In the genomic region with DNA sequence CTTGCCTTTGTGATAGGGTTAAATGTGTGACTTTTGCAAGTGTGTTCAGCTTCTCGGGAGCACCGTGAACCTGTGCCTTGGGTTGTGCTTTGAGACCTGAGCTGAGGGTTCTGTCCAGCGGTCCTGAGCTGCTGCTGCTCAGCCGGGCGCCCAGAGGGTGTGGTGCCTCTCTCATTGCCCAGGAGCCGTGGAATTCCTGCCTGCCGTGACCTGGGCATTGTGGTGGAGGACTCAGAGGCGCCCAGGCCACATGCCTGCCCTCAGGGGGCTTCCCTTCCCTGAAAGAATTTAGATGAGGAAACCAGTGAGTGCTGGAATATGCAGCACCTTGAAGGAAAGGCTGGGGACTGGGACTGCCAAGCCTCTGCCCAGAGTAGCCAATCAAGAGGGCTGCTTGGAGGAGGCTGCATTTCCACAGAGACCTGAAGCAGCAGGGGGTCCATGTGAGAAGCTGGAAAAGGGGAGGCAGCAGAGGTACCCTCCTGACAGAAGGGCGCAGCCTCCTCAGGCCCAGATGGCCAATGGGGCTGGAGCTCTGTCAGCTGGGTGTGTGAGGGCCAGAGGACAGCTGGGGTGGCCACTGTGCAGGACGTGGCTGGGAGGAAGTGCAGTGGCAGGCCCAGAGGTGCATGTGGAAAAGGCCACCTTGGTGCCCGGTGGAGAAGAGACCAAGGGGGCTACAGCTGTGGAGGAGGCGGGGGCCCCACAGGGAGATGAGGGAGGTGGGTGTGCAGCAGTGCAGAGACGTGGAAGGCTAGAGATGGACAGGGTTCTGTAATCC, we compare ENCODE assay signal across 2 cellular contexts.
TF ChIP-seq lines count a peak whose summit lies in the region.

No MANE protein-coding gene starts in this region.

TF ChIP-seq in WTC11, 78 proteins besides CTCF, POLR2A, EP300 and RAD21:
- TF ChIP-seq ZNF263 (CRISPR knock-in tag; IDR thresholded peaks at IDR 0.05; ENCODE audit: low read depth) (no peak), ELF4 (CRISPR knock-in tag; IDR thresholded peaks at IDR 0.05; ENCODE audit: low read depth) (no peak), ATF6 (CRISPR knock-in tag; IDR thresholded peaks at IDR 0.05) (no peak), CBFB (CRISPR knock-in tag; IDR thresholded peaks at IDR 0.05; ENCODE audit: low read depth) (no peak), E2F4 (CRISPR knock-in tag; IDR thresholded peaks at IDR 0.05; ENCODE audit: borderline replicate concordance, low read depth) (no peak), SMAD4 (CRISPR knock-in tag; IDR thresholded peaks at IDR 0.05) (no peak), GTF2I (CRISPR knock-in tag; conservative IDR thresholded peaks at IDR 0.05) (no peak), ZSCAN18 (CRISPR knock-in tag; IDR thresholded peaks at IDR 0.05) (no peak), CREB1 (CRISPR knock-in tag; IDR thresholded peaks at IDR 0.05) (no peak)
- TF ChIP-seq, protein P1, sequence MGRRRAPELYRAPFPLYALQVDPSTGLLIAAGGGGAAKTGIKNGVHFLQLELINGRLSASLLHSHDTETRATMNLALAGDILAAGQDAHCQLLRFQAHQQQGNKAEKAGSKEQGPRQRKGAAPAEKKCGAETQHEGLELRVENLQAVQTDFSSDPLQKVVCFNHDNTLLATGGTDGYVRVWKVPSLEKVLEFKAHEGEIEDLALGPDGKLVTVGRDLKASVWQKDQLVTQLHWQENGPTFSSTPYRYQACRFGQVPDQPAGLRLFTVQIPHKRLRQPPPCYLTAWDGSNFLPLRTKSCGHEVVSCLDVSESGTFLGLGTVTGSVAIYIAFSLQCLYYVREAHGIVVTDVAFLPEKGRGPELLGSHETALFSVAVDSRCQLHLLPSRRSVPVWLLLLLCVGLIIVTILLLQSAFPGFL (CRISPR knock-in tag; IDR thresholded peaks at IDR 0.05; ENCODE audit: borderline replicate concordance) = no peak
- TF ChIP-seq, protein P2, sequence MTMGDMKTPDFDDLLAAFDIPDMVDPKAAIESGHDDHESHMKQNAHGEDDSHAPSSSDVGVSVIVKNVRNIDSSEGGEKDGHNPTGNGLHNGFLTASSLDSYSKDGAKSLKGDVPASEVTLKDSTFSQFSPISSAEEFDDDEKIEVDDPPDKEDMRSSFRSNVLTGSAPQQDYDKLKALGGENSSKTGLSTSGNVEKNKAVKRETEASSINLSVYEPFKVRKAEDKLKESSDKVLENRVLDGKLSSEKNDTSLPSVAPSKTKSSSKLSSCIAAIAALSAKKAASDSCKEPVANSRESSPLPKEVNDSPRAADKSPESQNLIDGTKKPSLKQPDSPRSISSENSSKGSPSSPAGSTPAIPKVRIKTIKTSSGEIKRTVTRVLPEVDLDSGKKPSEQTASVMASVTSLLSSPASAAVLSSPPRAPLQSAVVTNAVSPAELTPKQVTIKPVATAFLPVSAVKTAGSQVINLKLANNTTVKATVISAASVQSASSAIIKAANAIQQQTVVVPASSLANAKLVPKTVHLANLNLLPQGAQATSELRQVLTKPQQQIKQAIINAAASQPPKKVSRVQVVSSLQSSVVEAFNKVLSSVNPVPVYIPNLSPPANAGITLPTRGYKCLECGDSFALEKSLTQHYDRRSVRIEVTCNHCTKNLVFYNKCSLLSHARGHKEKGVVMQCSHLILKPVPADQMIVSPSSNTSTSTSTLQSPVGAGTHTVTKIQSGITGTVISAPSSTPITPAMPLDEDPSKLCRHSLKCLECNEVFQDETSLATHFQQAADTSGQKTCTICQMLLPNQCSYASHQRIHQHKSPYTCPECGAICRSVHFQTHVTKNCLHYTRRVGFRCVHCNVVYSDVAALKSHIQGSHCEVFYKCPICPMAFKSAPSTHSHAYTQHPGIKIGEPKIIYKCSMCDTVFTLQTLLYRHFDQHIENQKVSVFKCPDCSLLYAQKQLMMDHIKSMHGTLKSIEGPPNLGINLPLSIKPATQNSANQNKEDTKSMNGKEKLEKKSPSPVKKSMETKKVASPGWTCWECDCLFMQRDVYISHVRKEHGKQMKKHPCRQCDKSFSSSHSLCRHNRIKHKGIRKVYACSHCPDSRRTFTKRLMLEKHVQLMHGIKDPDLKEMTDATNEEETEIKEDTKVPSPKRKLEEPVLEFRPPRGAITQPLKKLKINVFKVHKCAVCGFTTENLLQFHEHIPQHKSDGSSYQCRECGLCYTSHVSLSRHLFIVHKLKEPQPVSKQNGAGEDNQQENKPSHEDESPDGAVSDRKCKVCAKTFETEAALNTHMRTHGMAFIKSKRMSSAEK (CRISPR knock-in tag; IDR thresholded peaks at IDR 0.05; ENCODE audit: borderline replicate concordance) = no peak
TF ChIP-seq in WTC11: peak in this region for 0.

TF ChIP-seq in GM23338, 12 proteins besides CTCF, POLR2A, EP300 and RAD21:
- TF ChIP-seq STAT1 (IDR thresholded peaks at IDR 0.05; ENCODE audit: unreplicated experiment) = no peak
- TF ChIP-seq NANOG (IDR thresholded peaks at IDR 0.05; ENCODE audit: borderline replicate concordance) = no peak
- no peak for TF ChIP-seq JUNB (IDR thresholded peaks at IDR 0.05; ENCODE audit: unreplicated experiment)
- no peak for TF ChIP-seq ZNF114 (CRISPR knock-in tag; IDR thresholded peaks at IDR 0.05)
- TF ChIP-seq ZNF331 (CRISPR knock-in tag; IDR thresholded peaks at IDR 0.05; ENCODE audit: low read depth) = no peak
- TF ChIP-seq, protein P3, sequence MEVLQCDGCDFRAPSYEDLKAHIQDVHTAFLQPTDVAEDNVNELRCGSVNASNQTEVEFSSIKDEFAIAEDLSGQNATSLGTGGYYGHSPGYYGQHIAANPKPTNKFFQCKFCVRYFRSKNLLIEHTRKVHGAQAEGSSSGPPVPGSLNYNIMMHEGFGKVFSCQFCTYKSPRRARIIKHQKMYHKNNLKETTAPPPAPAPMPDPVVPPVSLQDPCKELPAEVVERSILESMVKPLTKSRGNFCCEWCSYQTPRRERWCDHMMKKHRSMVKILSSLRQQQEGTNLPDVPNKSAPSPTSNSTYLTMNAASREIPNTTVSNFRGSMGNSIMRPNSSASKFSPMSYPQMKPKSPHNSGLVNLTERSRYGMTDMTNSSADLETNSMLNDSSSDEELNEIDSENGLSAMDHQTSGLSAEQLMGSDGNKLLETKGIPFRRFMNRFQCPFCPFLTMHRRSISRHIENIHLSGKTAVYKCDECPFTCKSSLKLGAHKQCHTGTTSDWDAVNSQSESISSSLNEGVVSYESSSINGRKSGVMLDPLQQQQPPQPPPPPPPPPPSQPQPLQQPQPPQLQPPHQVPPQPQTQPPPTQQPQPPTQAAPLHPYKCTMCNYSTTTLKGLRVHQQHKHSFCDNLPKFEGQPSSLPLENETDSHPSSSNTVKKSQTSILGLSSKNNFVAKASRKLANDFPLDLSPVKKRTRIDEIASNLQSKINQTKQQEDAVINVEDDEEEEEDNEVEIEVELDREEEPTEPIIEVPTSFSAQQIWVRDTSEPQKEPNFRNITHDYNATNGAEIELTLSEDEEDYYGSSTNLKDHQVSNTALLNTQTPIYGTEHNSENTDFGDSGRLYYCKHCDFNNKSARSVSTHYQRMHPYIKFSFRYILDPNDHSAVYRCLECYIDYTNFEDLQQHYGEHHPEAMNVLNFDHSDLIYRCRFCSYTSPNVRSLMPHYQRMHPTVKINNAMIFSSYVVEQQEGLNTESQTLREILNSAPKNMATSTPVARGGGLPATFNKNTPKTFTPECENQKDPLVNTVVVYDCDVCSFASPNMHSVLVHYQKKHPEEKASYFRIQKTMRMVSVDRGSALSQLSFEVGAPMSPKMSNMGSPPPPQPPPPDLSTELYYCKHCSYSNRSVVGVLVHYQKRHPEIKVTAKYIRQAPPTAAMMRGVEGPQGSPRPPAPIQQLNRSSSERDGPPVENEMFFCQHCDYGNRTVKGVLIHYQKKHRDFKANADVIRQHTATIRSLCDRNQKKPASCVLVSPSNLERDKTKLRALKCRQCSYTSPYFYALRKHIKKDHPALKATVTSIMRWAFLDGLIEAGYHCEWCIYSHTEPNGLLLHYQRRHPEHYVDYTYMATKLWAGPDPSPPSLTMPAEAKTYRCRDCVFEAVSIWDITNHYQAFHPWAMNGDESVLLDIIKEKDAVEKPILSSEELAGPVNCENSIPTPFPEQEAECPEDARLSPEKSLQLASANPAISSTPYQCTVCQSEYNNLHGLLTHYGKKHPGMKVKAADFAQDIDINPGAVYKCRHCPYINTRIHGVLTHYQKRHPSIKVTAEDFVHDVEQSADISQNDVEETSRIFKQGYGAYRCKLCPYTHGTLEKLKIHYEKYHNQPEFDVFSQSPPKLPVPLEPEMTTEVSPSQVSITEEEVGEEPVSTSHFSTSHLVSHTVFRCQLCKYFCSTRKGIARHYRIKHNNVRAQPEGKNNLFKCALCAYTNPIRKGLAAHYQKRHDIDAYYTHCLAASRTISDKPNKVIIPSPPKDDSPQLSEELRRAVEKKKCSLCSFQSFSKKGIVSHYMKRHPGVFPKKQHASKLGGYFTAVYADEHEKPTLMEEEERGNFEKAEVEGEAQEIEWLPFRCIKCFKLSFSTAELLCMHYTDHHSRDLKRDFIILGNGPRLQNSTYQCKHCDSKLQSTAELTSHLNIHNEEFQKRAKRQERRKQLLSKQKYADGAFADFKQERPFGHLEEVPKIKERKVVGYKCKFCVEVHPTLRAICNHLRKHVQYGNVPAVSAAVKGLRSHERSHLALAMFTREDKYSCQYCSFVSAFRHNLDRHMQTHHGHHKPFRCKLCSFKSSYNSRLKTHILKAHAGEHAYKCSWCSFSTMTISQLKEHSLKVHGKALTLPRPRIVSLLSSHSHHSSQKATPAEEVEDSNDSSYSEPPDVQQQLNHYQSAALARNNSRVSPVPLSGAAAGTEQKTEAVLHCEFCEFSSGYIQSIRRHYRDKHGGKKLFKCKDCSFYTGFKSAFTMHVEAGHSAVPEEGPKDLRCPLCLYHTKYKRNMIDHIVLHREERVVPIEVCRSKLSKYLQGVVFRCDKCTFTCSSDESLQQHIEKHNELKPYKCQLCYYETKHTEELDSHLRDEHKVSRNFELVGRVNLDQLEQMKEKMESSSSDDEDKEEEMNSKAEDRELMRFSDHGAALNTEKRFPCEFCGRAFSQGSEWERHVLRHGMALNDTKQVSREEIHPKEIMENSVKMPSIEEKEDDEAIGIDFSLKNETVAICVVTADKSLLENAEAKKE (CRISPR knock-in tag; IDR thresholded peaks at IDR 0.05) = no peak
- no peak for TF ChIP-seq EZH2phosphoT487 (IDR thresholded peaks at IDR 0.05; ENCODE audit: unreplicated experiment)
- no peak for TF ChIP-seq POLR2AphosphoS5 (IDR thresholded peaks at IDR 0.05; ENCODE audit: low read depth)
